In the genomic region with DNA sequence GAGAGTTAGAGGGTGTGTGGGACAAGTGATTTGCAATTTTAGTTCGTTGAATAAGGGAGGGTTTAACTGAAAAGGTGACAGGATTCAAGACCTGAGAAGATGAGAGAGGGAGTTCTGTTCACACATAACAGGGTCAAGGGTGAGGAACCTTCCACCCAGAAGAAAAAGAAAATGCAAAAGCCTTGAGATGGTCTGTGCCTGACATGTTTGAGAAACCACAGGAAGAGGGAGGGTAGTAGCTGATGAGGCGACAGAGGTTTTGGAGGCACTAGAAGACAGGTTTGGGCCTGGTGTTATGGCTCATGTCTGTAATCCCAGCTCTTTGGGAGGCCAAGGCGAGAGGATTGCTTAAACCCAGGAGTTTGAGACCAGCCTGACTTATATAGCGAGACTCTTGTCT, we compare ENCODE assay signal across 8 cellular contexts. TPM values are rescaled to one million over a fixed set of nuclear protein-coding genes. Genes with fewer than 3 reads are reported as not detected.
A peak's percentile ranks its signal among the peaks of the same experiment; 100 is the strongest.
DNase-seq lines count a peak whose midpoint lies in the region; ATAC-seq and TF ChIP-seq lines count a peak whose summit lies in the region.

No MANE protein-coding gene starts in this region.

- no peaks in the 10 kb centered on the region for H3K27me3 Mint-ChIP-seq in brain
- no peaks in the 10 kb centered on the region for H3K27me3 Mint-ChIP-seq in nephron (ENCODE audit: low read depth)

- peak overlapping the region; percentile 69 for H3K9ac ChIP-seq in Loucy (ENCODE audit: low read depth, low read length, poor library complexity, severe bottlenecking)

- H3K9me3 Mint-ChIP-seq in brain (peaks cover 0 to 6% (median 0%) of the 10 kb centered on the region in 5 experiments), nephron (no peaks in the 10 kb centered on the region)

- TF ChIP-seq CTCF in Loucy (conservative IDR thresholded peaks at IDR 0.05; ENCODE audit: low read length) (no peak), brain (conservative IDR thresholded peaks at IDR 0.05) (no peak), nephron (IDR thresholded peaks at IDR 0.05; ENCODE audit: unreplicated experiment in 3 of 3) (no peak)

- H3K9me3 ChIP-seq in Loucy (ENCODE audit: insufficient read depth, low read depth, low read length): no peaks in the 10 kb centered on the region

- H3K4me2 ChIP-seq in Loucy (ENCODE audit: low read depth, low read length, poor library complexity, severe bottlenecking): peak overlapping the region; percentile 92

- no peaks in the 10 kb centered on the region for H3K36me3 Mint-ChIP-seq in brain
- H3K36me3 Mint-ChIP-seq in nephron (ENCODE audit: low read depth): no peaks in the 10 kb centered on the region

- no peaks in the 10 kb centered on the region for H4K20me1 ChIP-seq in Loucy (ENCODE audit: insufficient read depth, low read length, poor library complexity, severe bottlenecking)

- no peaks in the 10 kb centered on the region for H3K9me2 ChIP-seq in Loucy (replicated peaks; ENCODE audit: low read depth, low read length)

- H3K36me3 ChIP-seq in Loucy (ENCODE audit: insufficient read depth, low read length): no peaks in the 10 kb centered on the region

- H3F3A ChIP-seq in Loucy (ENCODE audit: low read depth): no peaks in the 10 kb centered on the region

- peaks cover 26% of the 10 kb centered on the region for H3K4me1 ChIP-seq in Loucy (ENCODE audit: insufficient read depth, low read length, poor library complexity, severe bottlenecking)

- peaks cover 9% of the 10 kb centered on the region; the same call in 1 of the 2 replicates for H3K79me2 ChIP-seq in Loucy (ENCODE audit: insufficient read depth, low read length)

- no peak for ATAC-seq in GM19455 (IDR thresholded peaks at IDR 0.05; ENCODE audit: unreplicated experiment)
- ATAC-seq in GM21381 (IDR thresholded peaks at IDR 0.05; ENCODE audit: unreplicated experiment): no peak

- H3K4me3 ChIP-seq in Loucy (ENCODE audit: low read length, poor library complexity, severe bottlenecking): peak overlapping the region; percentile 80

- H3K4me3 Mint-ChIP-seq in brain (peak overlapping the region; percentile 86 to 90 (median 88)), nephron (peak overlapping the region; percentile 92)

- intact Hi-C loops in posterior vena cava (cut with DNase I): no loop called here

- H3K27me3 ChIP-seq in Loucy (ENCODE audit: insufficient read depth, low read length, poor library complexity, severe bottlenecking): no peaks in the 10 kb centered on the region

- H3K27ac Mint-ChIP-seq in brain (peak overlapping the region in 1 of 5 experiments; percentile 60), nephron (peak overlapping the region; percentile 24 to 86 (median 24))

- H3K4me1 Mint-ChIP-seq in brain: peaks cover 18% of the 10 kb centered on the region
- H3K4me1 Mint-ChIP-seq in nephron: peaks cover 22% of the 10 kb centered on the region

- H2AFZ ChIP-seq in Loucy (ENCODE audit: low read length): peak overlapping the region; percentile 99

- peak; percentile 13 for DNase-seq in CD1c-positive myeloid dendritic cell (ENCODE audit: extremely low spot score)
- no peak for DNase-seq in SW 1271 (lab: John Stamatoyannopoulos, UW)
- no peak for DNase-seq in posterior vena cava (ENCODE audit: low spot score)

RNA-seq across cellular contexts. Expression of a gene that starts 0.6 kb away (rescaled TPM):
- polyA plus RNA-seq in brain (ENCODE audit: insufficient read depth, low read depth, low replicate concordance): 11.0 TPM
- total RNA-seq in posterior vena cava: 10 to 100 TPM; 10.8 to 19.5 TPM

RNA-seq across cellular contexts. Expression of a gene that starts 19.3 kb away (rescaled TPM):
- 29.7 TPM for polyA plus RNA-seq in brain (ENCODE audit: insufficient read depth, low read depth, low replicate concordance)
- total RNA-seq in posterior vena cava: 10 to 100 TPM; 59.2 to 84.6 TPM

RNA-seq across cellular contexts. Expression of a gene that starts 51.6 kb away (rescaled TPM):
- 11.8 TPM for polyA plus RNA-seq in brain (ENCODE audit: insufficient read depth, low read depth, low replicate concordance)
- total RNA-seq in posterior vena cava: 10 to 100 TPM; 49.6 to 69.6 TPM
